Comparison of ENCODE assay signal across 25 cellular contexts in the genomic region with DNA sequence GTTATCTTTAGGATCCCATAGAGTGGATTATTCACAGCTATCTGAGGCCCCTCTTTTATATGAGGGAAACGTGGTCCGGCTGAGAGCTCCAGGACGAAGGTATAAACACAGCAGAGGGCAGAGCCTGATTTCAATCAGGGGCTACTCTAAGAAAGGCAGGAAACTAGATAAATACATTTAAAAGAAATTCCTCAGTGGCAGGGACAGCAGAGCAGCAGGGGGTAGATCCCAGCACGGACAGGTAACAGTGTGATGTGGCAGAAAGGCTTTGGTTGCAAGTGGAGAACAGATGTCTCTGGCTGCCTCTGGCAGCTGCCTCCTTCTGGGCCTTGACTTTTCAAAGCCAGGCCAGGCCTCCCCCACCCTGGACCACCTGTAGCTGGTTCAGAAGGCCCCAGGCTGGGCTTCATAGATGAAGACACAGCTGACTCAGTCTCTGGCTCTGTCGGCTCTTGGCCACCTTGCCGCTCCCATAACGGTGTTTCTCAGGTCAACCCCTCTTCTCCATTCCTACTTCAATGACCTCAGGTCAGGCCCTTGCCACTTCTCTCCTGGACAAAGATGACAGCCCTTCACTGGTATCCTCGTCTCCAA. TPM values are rescaled to one million over a fixed set of nuclear protein-coding genes. Genes with fewer than 3 reads are reported as not detected.
"Had no signal": no experiment of that assay in that cellular context is flagged by ENCODE, and none has a peak within 500 bp of the region (broad histone marks: within the 10 kb centered on the region; RNA-seq: fewer than 3 reads in every experiment).

No MANE protein-coding gene starts in this region.

- H3K27ac ChIP-seq: brain microvascular endothelial cell, cardiac muscle cell, Peyer's patch had no signal

- H3K4me3 ChIP-seq: cardiac muscle cell, Peyer's patch had no signal

- ATAC-seq: activated T-cell treated with anti-CD3 and anti-CD28 coated beads, Interleukin-2, amount 50 U/mL, for 4 hours; T-helper 17 cell had no signal

- H3K9me3 ChIP-seq: Peyer's patch had no signal

- DNase-seq: activated B cell treated with CpG ODN at 0.5 μM for 24 hours; activated CD4-positive, alpha-beta T cell treated with anti-CD3 and anti-CD28 coated beads for 1 hour; activated CD4-positive, alpha-beta T cell treated with anti-CD3 and anti-CD28 coated beads, Interleukin-2, amount 10 ng/mL, durations not matched to agents 24 days and 14 days; activated CD4-positive, alpha-beta T cell treated with anti-CD3 and anti-CD28 coated beads, Interleukin-2, amount 50 U/mL, for 48 hours; activated CD8-positive, alpha-beta memory T cell treated with anti-CD3 and anti-CD28 coated beads for 24 hours; activated effector memory CD4-positive, alpha-beta T cell treated with anti-CD3 and anti-CD28 coated beads, Interleukin-2, amount 50 U/mL, for 16 hours; activated naive CD4-positive, alpha-beta T cell treated with anti-CD3 and anti-CD28 coated beads for 36 hours; activated naive CD8-positive, alpha-beta T cell treated with anti-CD3 and anti-CD28 coated beads for 36 hours; activated T-cell treated with anti-CD3 and anti-CD28 coated beads, Interleukin-2, amount 50 U/mL, for 4 hours; brain microvascular endothelial cell; KBM-7; NCI-H1048; NCI-H146; NCI-H187 treated with DMSO at 0.1 percent for 48 hours; NCI-H2081 treated with DMSO at 0.1 percent for 48 hours; NCI-H226; NCI-H526; NCI-H774; NK-92 treated with Interleukin-12 subunit alpha and Interleukin-12 subunit beta, amount 100 ng/mL, for 24 hours; Peyer's patch; SHP77; T-helper 17 cell; T-helper 9 cell had no signal

- H3K36me3 ChIP-seq: brain microvascular endothelial cell, cardiac muscle cell, Peyer's patch had no signal

- H3K4me1 ChIP-seq: Peyer's patch had no signal

- H3K27me3 ChIP-seq: brain microvascular endothelial cell, cardiac muscle cell, Peyer's patch had no signal

RNA-seq across cellular contexts. Expression of a gene that starts 43.8 kb away (rescaled TPM):
- total RNA-seq: M059J had no signal
